Comparison of ENCODE assay signal across 10 cellular contexts in the genomic region with DNA sequence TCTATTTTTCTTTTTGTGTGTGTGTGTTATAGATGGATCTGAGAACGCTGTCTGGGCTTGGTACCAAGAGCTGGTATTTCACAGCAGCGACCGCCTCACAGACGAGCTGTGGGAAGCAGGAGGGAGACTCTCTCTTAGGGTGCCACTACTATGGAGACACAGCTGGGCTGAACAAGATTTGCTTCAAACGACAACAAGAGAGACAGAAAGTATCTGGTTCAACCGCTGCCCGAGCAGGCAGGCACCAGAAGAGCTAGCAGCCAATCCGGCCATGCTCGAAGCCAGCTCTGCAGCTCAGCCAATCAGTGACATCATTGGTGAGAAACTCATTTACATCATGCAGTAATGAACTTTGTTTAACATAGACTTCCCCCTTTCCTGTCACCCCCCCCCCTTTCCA.
DNase-seq lines count a peak whose midpoint lies in the region; ATAC-seq and TF ChIP-seq lines count a peak whose summit lies in the region.
"Had no signal": no experiment of that assay in that cellular context is flagged by ENCODE, and none has a peak within 500 bp of the region (broad histone marks: within the 10 kb centered on the region; RNA-seq: fewer than 3 reads in every experiment).

No MANE protein-coding gene starts in this region.

- no peak for TF ChIP-seq CTCF in AG04449 (IDR thresholded peaks at IDR 0.05; ENCODE audit: insufficient read depth, low read length, missing control alignments)
- no peak for TF ChIP-seq CTCF in esophagus muscularis mucosa (IDR thresholded peaks at IDR 0.05)
- TF ChIP-seq CTCF in osteoblast (IDR thresholded peaks at IDR 0.05; ENCODE audit: extremely low read depth, low read depth, low read length), result no peak

- peak overlapping the region; percentile 59 for H3K4me3 ChIP-seq in AG04449 (ENCODE audit: low read depth, low read length)
- H3K4me3 ChIP-seq in esophagus muscularis mucosa, result peak overlapping the region; percentile 43 to 55 (median 46)
- peak overlapping the region; percentile 76 for H3K4me3 ChIP-seq in osteoblast (ENCODE audit: insufficient read depth, low read length)
- H3K4me3 ChIP-seq: K562 had no signal

- TF ChIP-seq POLR2A in esophagus muscularis mucosa (IDR thresholded peaks at IDR 0.05; ENCODE audit: low read depth), result no peak

- H3K79me2 ChIP-seq in osteoblast (ENCODE audit: insufficient read depth, low read length), result no peaks in the 10 kb centered on the region

- H3K9me3 ChIP-seq in esophagus muscularis mucosa, result no peaks in the 10 kb centered on the region
- no peaks in the 10 kb centered on the region for H3K9me3 ChIP-seq in osteoblast (ENCODE audit: low read depth, low read length)

- 22% methylated on average over 7 of the region's 9 CpGs for WGBS in esophagus muscularis mucosa

- H3K36me3 ChIP-seq in esophagus muscularis mucosa, result no peaks in the 10 kb centered on the region
- H3K36me3 ChIP-seq in osteoblast (ENCODE audit: insufficient read depth, low read length), result no peaks in the 10 kb centered on the region

- TF ChIP-seq EP300 in esophagus muscularis mucosa (IDR thresholded peaks at IDR 0.05), result no peak

- peak overlapping the region in 3 of 4 donors; percentile 20 to 42 (median 35) for H3K27ac ChIP-seq in esophagus muscularis mucosa (replicated peaks in 1 of 4)
- H3K27ac ChIP-seq in osteoblast (ENCODE audit: low read depth, low read length), result peak overlapping the region; percentile 62

- CTCF ChIA-PET in AG04449 (lab: Yijun Ruan, JAX), result interaction anchor here (1.3 to 5.9 kb wide), 4 partner anchors 9 to 259 kb away, joined by 3 to 47 read pairs (median 4); no protein-coding TSS in a partner anchor

- H3K27me3 ChIP-seq in esophagus muscularis mucosa (no peaks in the 10 kb centered on the region), osteoblast (ENCODE audit: insufficient read depth, low read length) (no peaks in the 10 kb centered on the region)

- intact Hi-C loops in esophagus muscularis mucosa (cut with DNase I), result no loop called here

- peaks cover 0 to 30% (median 26%) of the 10 kb centered on the region in 4 donors for H3K4me1 ChIP-seq in esophagus muscularis mucosa
- peaks cover 38% of the 10 kb centered on the region for H3K4me1 ChIP-seq in osteoblast (ENCODE audit: insufficient read depth, low read length)

- peak overlapping the region; percentile 95 for H3K4me2 ChIP-seq in osteoblast (ENCODE audit: insufficient read depth, low read length)

- POLR2A ChIA-PET in AG04449 (lab: Yijun Ruan, JAX), result interaction anchor here (0.6 to 0.7 kb wide), 2 partner anchors 79 to 116 kb away, joined by 3 to 4 read pairs; no protein-coding TSS in a partner anchor

- DNase-seq in AG04449 (ENCODE audit: low read depth, low spot score), result no peak
- DNase-seq in NCI-H1105 (lab: John Stamatoyannopoulos, UW), result peak; percentile 62
- no peak for DNase-seq in esophagus muscularis mucosa (ENCODE audit: extremely low spot score)
- no peak for DNase-seq in osteoblast (ENCODE audit: insufficient read length, low spot score, missing footprints)
- no peak for DNase-seq in activated CD4-positive, alpha-beta T cell treated with anti-CD3 and anti-CD28 coated beads, Interleukin-2, amount 50 U/mL, for 1 hour
- DNase-seq in 8988T, result no peak
- no peak for DNase-seq in SHP77 treated with DMSO at 0.1 percent for 48 hours (lab: John Stamatoyannopoulos, UW)
- DNase-seq: CD8-positive, alpha-beta memory T cell had no signal

- no peaks in the 10 kb centered on the region for H4K20me1 ChIP-seq in osteoblast (ENCODE audit: insufficient read depth, low read length)

- ATAC-seq in HG03521 (IDR thresholded peaks at IDR 0.05; ENCODE audit: unreplicated experiment), result no peak
- ATAC-seq: K562 had no signal

- H2AFZ ChIP-seq in osteoblast (ENCODE audit: low read length), result peak overlapping the region; percentile 96
